14 cellular contexts compared by ENCODE assay signal in the genomic region with DNA sequence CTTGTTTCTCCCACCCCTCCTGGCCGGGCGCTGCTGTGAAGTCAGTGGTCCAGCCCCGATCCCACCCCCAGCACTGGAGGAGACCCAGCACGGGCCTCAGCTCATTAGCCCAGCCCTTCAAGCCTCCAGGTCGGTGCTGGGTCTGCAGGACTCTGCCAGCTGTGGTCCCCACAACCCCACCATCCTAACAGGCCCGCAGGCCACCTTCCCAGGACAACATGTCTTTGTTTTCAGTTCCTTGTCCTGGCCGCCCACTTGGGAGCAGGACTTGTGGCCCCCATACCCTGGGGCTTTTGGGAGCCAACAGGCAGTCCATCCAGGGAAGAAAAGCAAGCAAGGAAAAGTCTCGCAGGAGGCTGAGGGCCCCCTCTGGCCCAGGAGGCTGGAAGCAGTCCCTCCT. TPM values are rescaled to one million over a fixed set of nuclear protein-coding genes. Genes with fewer than 3 reads are reported as not detected.
DNase-seq lines count a peak whose midpoint lies in the region; ATAC-seq lines count a peak whose summit lies in the region.
"Had no signal": no experiment of that assay in that cellular context is flagged by ENCODE, and none has a peak within 500 bp of the region (broad histone marks: within the 10 kb centered on the region; RNA-seq: fewer than 3 reads in every experiment).

No MANE protein-coding gene starts in this region.

- H3K36me3 ChIP-seq in H7 (replicated peaks; ENCODE audit: control insufficient read depth, insufficient read depth, low read length) = no peaks in the 10 kb centered on the region; the same call in 1 of the 2 replicates

- peak overlapping the region; percentile 89 for H3K27ac Mint-ChIP-seq in dendritic cell treated with granulocyte-macrophage colony-stimulating factor and Interleukin-4, amounts not matched to agents 40 ng/mL and 50 ng/mL, for 4 days
- H3K27ac Mint-ChIP-seq in memory B cell = no peak overlapping the region
- H3K27ac Mint-ChIP-seq in stimulated activated memory B cell treated with anti-CD40 and anti-IgM and Interleukin-4, amounts not matched to agents 10 μg/mL and 1 μg/mL and 100 μg/mL, for 72 hours = peak overlapping the region; percentile 6
- H3K27ac Mint-ChIP-seq: HFFc6 had no signal

- peaks cover 16% of the 10 kb centered on the region for H3K4me1 Mint-ChIP-seq in dendritic cell treated with granulocyte-macrophage colony-stimulating factor and Interleukin-4, amounts not matched to agents 40 ng/mL and 50 ng/mL, for 4 days (ENCODE audit: low read depth)
- peaks cover 18% of the 10 kb centered on the region for H3K4me1 Mint-ChIP-seq in memory B cell
- H3K4me1 Mint-ChIP-seq in stimulated activated memory B cell treated with anti-CD40 and anti-IgM and Interleukin-4, amounts not matched to agents 10 μg/mL and 1 μg/mL and 100 μg/mL, for 72 hours = peaks cover 30% of the 10 kb centered on the region

- intact Hi-C loops in dendritic cell treated with granulocyte-macrophage colony-stimulating factor and Interleukin-4, amounts not matched to agents 40 ng/mL and 50 ng/mL, for 4 days (cut with micrococcal nuclease) = no loop called here

- peaks cover 6% of the 10 kb centered on the region for H3K36me3 Mint-ChIP-seq in dendritic cell treated with granulocyte-macrophage colony-stimulating factor and Interleukin-4, amounts not matched to agents 40 ng/mL and 50 ng/mL, for 4 days (ENCODE audit: low read depth)
- H3K36me3 Mint-ChIP-seq in memory B cell = peaks cover 7% of the 10 kb centered on the region
- H3K36me3 Mint-ChIP-seq in stimulated activated memory B cell treated with anti-CD40 and anti-IgM and Interleukin-4, amounts not matched to agents 10 μg/mL and 1 μg/mL and 100 μg/mL, for 72 hours = peaks cover 10% of the 10 kb centered on the region

- DNase-seq in H7 (peak; percentile 48), memory B cell (ENCODE audit: low spot score in 2 of 2) (no peak), NCI-H1092 treated with DMSO at 0.1 percent for 48 hours (lab: John Stamatoyannopoulos, UW) (no peak), DMS53 (lab: John Stamatoyannopoulos, UW) (no peak)
- DNase-seq in activated CD8-positive, alpha-beta memory T cell treated with anti-CD3 and anti-CD28 coated beads, Interleukin-2, amount 50 U/mL, for 48 hours = no peak
- no peak for DNase-seq in activated CD4-positive, CD25-positive, alpha-beta regulatory T cell treated with anti-CD3 and anti-CD28 coated beads, Interleukin-2, amount 50 U/mL, for 72 hours
- DNase-seq: HFFc6, KBM-7, NCI-H1694 treated with DMSO at 0.1 percent for 48 hours, NCI-H446 had no signal

- H3K27me3 Mint-ChIP-seq in dendritic cell treated with granulocyte-macrophage colony-stimulating factor and Interleukin-4, amounts not matched to agents 40 ng/mL and 50 ng/mL, for 4 days = peaks cover 23% of the 10 kb centered on the region
- H3K27me3 Mint-ChIP-seq in memory B cell = no peaks in the 10 kb centered on the region
- H3K27me3 Mint-ChIP-seq in stimulated activated memory B cell treated with anti-CD40 and anti-IgM and Interleukin-4, amounts not matched to agents 10 μg/mL and 1 μg/mL and 100 μg/mL, for 72 hours = no peaks in the 10 kb centered on the region

- H3K9me3 Mint-ChIP-seq in dendritic cell treated with granulocyte-macrophage colony-stimulating factor and Interleukin-4, amounts not matched to agents 40 ng/mL and 50 ng/mL, for 4 days = peaks cover 16% of the 10 kb centered on the region
- no peaks in the 10 kb centered on the region for H3K9me3 Mint-ChIP-seq in memory B cell
- no peaks in the 10 kb centered on the region for H3K9me3 Mint-ChIP-seq in stimulated activated memory B cell treated with anti-CD40 and anti-IgM and Interleukin-4, amounts not matched to agents 10 μg/mL and 1 μg/mL and 100 μg/mL, for 72 hours
- H3K9me3 Mint-ChIP-seq: HFFc6 had no signal

- H3K4me3 Mint-ChIP-seq in dendritic cell treated with granulocyte-macrophage colony-stimulating factor and Interleukin-4, amounts not matched to agents 40 ng/mL and 50 ng/mL, for 4 days = no peak overlapping the region
- H3K4me3 Mint-ChIP-seq in memory B cell = peak overlapping the region; percentile 24
- no peak overlapping the region for H3K4me3 Mint-ChIP-seq in stimulated activated memory B cell treated with anti-CD40 and anti-IgM and Interleukin-4, amounts not matched to agents 10 μg/mL and 1 μg/mL and 100 μg/mL, for 72 hours
- H3K4me3 Mint-ChIP-seq: HFFc6 had no signal

- no peak for ATAC-seq in memory B cell (ENCODE audit: low read depth)
- ATAC-seq in stimulated activated memory B cell treated with anti-CD40 and anti-IgM and Interleukin-4, amounts not matched to agents 10 μg/mL and 1 μg/mL and 100 μg/mL, for 72 hours = no peak
- ATAC-seq: GM12878, SK-N-SH treated with all-trans-retinoic acid at 6 μM for 48 hours had no signal

- no peaks in the 10 kb centered on the region for H3K27me3 ChIP-seq in H7 (ENCODE audit: control insufficient read depth, insufficient read depth, low read length)

- H3K4me3 ChIP-seq in H7 (ENCODE audit: insufficient read depth, low read depth, low read length) = no peak overlapping the region
- H3K4me3 ChIP-seq: GM12878 had no signal

RNA-seq across cellular contexts. Expression of a gene that starts 60.0 kb away (rescaled TPM):
- total RNA-seq in H7 (2014; rRNA removed; shearing (Covaris generic)) = 0.33 and 0.59 TPM in 2 replicates
- total RNA-seq: GM12878, HFFc6 had no signal
